13 cellular contexts compared by ENCODE assay signal in genomic region chr7:26891400-26892355, GRCh38. TPM values are rescaled to one million over a fixed set of nuclear protein-coding genes. Genes with fewer than 3 reads are reported as not detected.
DNase-seq lines count a peak whose midpoint lies in the region; ATAC-seq, FAIRE-seq and TF ChIP-seq lines count a peak whose summit lies in the region.
"Had no signal": no experiment of that assay in that cellular context is flagged by ENCODE, and none has a peak within 500 bp of the region (broad histone marks: within the 10 kb centered on the region; RNA-seq: fewer than 3 reads in every experiment).

No MANE protein-coding gene starts in this region.

- no peaks in the 10 kb centered on the region for H3K27me3 ChIP-seq in foreskin keratinocyte

- DNase-seq in GM18507 (ENCODE audit: extremely low spot score, insufficient read length, low read depth) (peak; percentile 11), H54 (ENCODE audit: insufficient read length, low spot score) (peak; percentile 46), HT1080 (ENCODE audit: low read depth) (peak; percentile 86), foreskin keratinocyte (peak; percentile 36 to 57), DMS 273 (lab: John Stamatoyannopoulos, UW; ENCODE audit: unreplicated experiment) (no peak), C1 segment of cervical spinal cord (lab: John Stamatoyannopoulos, UW) (no peak), HT-29 (ENCODE audit: low spot score) (no peak), NCI-H524 (lab: John Stamatoyannopoulos, UW) (no peak)
- DNase-seq: activated T-cell treated with anti-CD3 and anti-CD28 coated beads, Interleukin-2, amount 50 U/mL, for 1 hour; NCI-H1048; nucleus accumbens; stimulated activated CD4-positive, alpha-beta T cell treated with anti-CD3 and anti-CD28 coated beads, Interleukin-4, amount 100 ng/mL, for 24 hours had no signal

- TF ChIP-seq CTCF in foreskin keratinocyte (conservative IDR thresholded peaks at IDR 0.05), result no peak

- H3K27ac ChIP-seq in foreskin keratinocyte, result no peak overlapping the region

- no peak for TF ChIP-seq POLR2A in H54 (IDR thresholded peaks at IDR 0.05; ENCODE audit: low read depth, low read length)

- FAIRE-seq in GM18507 (lab: Jason Lieb, UNC), result peak; percentile 88
- FAIRE-seq in H54 (lab: Jason Lieb, UNC), result peak; percentile 100
- FAIRE-seq: D721Med had no signal

- H3K4me1 ChIP-seq in foreskin keratinocyte, result peaks cover 7% of the 10 kb centered on the region

- ATAC-seq in foreskin keratinocyte, result peak; percentile 53

RNA-seq across cellular contexts. Expression of gene SKAP2, which starts 27.3 kb away (rescaled TPM):
- total RNA-seq in HT1080 (2014; rRNA removed; shearing (Covaris generic)), result 9.5 and 12.7 TPM in 2 replicates
- 19.1 and 26.0 TPM in 2 replicates for polyA plus RNA-seq in HT1080 (2015; cell fraction: cytosol; rRNA removed)
- 27.3 and 27.5 TPM in 2 replicates for polyA plus RNA-seq in HT1080 (2015; cell fraction: nucleus; rRNA removed)
- total RNA-seq in foreskin keratinocyte, result 17.0 and 18.5 TPM in 2 replicates
- 5.2 and 6.4 TPM in 2 replicates for polyA plus RNA-seq in foreskin keratinocyte
- total RNA-seq in HT-29 (2014; rRNA removed; shearing (Covaris generic)), result 12.3 and 16.3 TPM in 2 replicates

Comparison
In these comparisons a context has a peak if more than half of its experiments do, and no peak if none do; other contexts are left out.
1. DNase-seq: peak in GM18507 (single experiment), H54 (single experiment), HT1080 (single experiment) and foreskin keratinocyte (2 of 2); none in DMS 273 (single experiment), C1 segment of cervical spinal cord (0 of 14), HT-29 (single experiment) and NCI-H524 (0 of 2).